In genomic region chr16:4332623-4333307, GRCh38 we compare ENCODE assay signal across 23 cellular contexts. TPM values are rescaled to one million over a fixed set of nuclear protein-coding genes. Genes with fewer than 3 reads are reported as not detected.
DNase-seq lines count a peak whose midpoint lies in the region; ATAC-seq and TF ChIP-seq lines count a peak whose summit lies in the region.
"Had no signal": no experiment of that assay in that cellular context is flagged by ENCODE, and none has a peak within 500 bp of the region (broad histone marks: within the 10 kb centered on the region; RNA-seq: fewer than 3 reads in every experiment).

No MANE protein-coding gene starts in this region.

- H3K9me3 ChIP-seq in IMR-90 (ENCODE audit: control insufficient read depth, insufficient read depth, low read length), result no peaks in the 10 kb centered on the region
- no peaks in the 10 kb centered on the region for H3K9me3 ChIP-seq in neuronal stem cell (replicated peaks in 1 of 2; ENCODE audit: control insufficient read depth in 2 of 2, insufficient read depth in 1 of 2, low read depth in 1 of 2, low read length in 2 of 2)
- no peaks in the 10 kb centered on the region for H3K9me3 ChIP-seq in uterus
- H3K9me3 ChIP-seq: A549; BE2C; BLaER1 treated with 17β-estradiol and CSF1 and Interleukin-3, amounts not matched to agents 10 nM and 100 nM had no signal

- intact Hi-C loops in IMR-90 (cut with micrococcal nuclease), result loop anchor here (5.0 kb wide), 1 partner anchor 215 kb away; the partner anchor contains the start of gene ADCY9
- intact Hi-C loops in uterus (cut with DNase I; ENCODE audit: low total_unique reads), result no loop called here

- H3K18ac ChIP-seq in IMR-90 (ENCODE audit: low read depth, low read length), result no peak overlapping the region
- no peak overlapping the region for H3K18ac ChIP-seq in neuronal stem cell (ENCODE audit: low read length)

- H4K8ac ChIP-seq in IMR-90 (ENCODE audit: low read depth in 2 of 2, low read length in 2 of 2), result no peak overlapping the region
- no peak overlapping the region for H4K8ac ChIP-seq in neuronal stem cell (ENCODE audit: low read depth, low read length)

- dilution Hi-C loops in IMR-90 (cut with HindIII; ENCODE audit: low sequenced_read_pairs, unreplicated experiment), result no loop called here

- BruUV-seq in IMR-90 (replicated peaks; lab: Mats Ljungman, UMichigan), result no TSS peak

- H2AK9ac ChIP-seq in IMR-90 (replicated peaks; ENCODE audit: low read depth, low read length, poor library complexity), result peak overlapping the region; percentile 37

- H2BK15ac ChIP-seq in IMR-90 (ENCODE audit: low read depth, low read length) (no peak overlapping the region), neuronal stem cell (ENCODE audit: low read length) (no peak overlapping the region)

- peaks cover 62% of the 10 kb centered on the region for H4K20me1 ChIP-seq in IMR-90 (ENCODE audit: insufficient read depth, low read length)

- no peak overlapping the region for H3K56ac ChIP-seq in IMR-90 (ENCODE audit: extremely low read depth, insufficient read depth, low read length)

- TF ChIP-seq POLR2A in IMR-90 (IDR thresholded peaks at IDR 0.05; ENCODE audit: low read depth, low read length) (no peak), uterus (IDR thresholded peaks at IDR 0.05) (no peak)

- H2AK5ac ChIP-seq in IMR-90 (ENCODE audit: low read depth, low read length) (no peak overlapping the region), neuronal stem cell (ENCODE audit: low read depth, low read length) (peak overlapping the region; percentile 70)

- H4K91ac ChIP-seq in IMR-90 (ENCODE audit: insufficient read depth, low read depth, low read length), result no peak overlapping the region
- no peak overlapping the region for H4K91ac ChIP-seq in neuronal stem cell (ENCODE audit: low read depth, low read length, poor library complexity)

- H2AFZ ChIP-seq in IMR-90 (replicated peaks; ENCODE audit: low read length, poor library complexity) (no peak overlapping the region), neuronal stem cell (ENCODE audit: low read length) (no peak overlapping the region)
- H2AFZ ChIP-seq: GM23248 had no signal

- no peak overlapping the region for H2BK12ac ChIP-seq in neuronal stem cell (ENCODE audit: low read length)

- H3K9me1 ChIP-seq in IMR-90 (ENCODE audit: insufficient read depth, low read length), result peaks cover 8% of the 10 kb centered on the region

- in situ Hi-C loops in IMR-90 (cut with MboI; ENCODE audit: low sequenced_read_pairs), result loop anchor here (5.0 to 10.0 kb wide), 2 partner anchors 130 to 348 kb away; no protein-coding TSS in a partner anchor

- TF ChIP-seq RAD21 in IMR-90 (IDR thresholded peaks at IDR 0.05; ENCODE audit: low read length), result no peak

- 95% methylated on average over 8 of the region's 19 CpGs; no CpG with 5 or more reads in 1 of the 2 experiments for WGBS in IMR-90 (ENCODE audit: extremely low coverage in 2 of 2, insufficient read length in 1 of 2), 2 experiments
- WGBS in neuronal stem cell (ENCODE audit: extremely low coverage in 2 of 2, insufficient read length in 2 of 2, insufficient replicate concordance in 1 of 2), 2 donors, result no CpG with 5 or more reads among the region's 19 CpGs

- no peaks in the 10 kb centered on the region for H3K27me3 ChIP-seq in IMR-90 (ENCODE audit: control insufficient read depth, insufficient read depth, low read length)
- H3K27me3 ChIP-seq in neuronal stem cell (ENCODE audit: control insufficient read depth in 3 of 3, insufficient read depth in 3 of 3, low read depth in 1 of 3, low read length in 3 of 3), result no peaks in the 10 kb centered on the region
- H3K27me3 ChIP-seq in uterus, result no peaks in the 10 kb centered on the region
- H3K27me3 ChIP-seq: BE2C; BLaER1 treated with 17β-estradiol and CSF1 and Interleukin-3, amounts not matched to agents 10 nM and 100 nM had no signal

- H3K9ac ChIP-seq in IMR-90 (ENCODE audit: low read depth, low read length) (no peak overlapping the region), neuronal stem cell (ENCODE audit: low read depth, low read length, poor library complexity) (no peak overlapping the region)
- H3K9ac ChIP-seq: GM23248 had no signal

- H3K4ac ChIP-seq in IMR-90 (ENCODE audit: low read depth, low read length) (no peak overlapping the region), neuronal stem cell (ENCODE audit: low read length) (no peak overlapping the region)

- CTCF ChIA-PET in IMR-90 (lab: Yijun Ruan, JAX), result interaction anchor here (1.0 to 1.1 kb wide), 2 partner anchors 44 to 70 kb away, joined by 3 read pairs; no protein-coding TSS in a partner anchor

- no peak overlapping the region for H3K14ac ChIP-seq in IMR-90 (replicated peaks; ENCODE audit: low read depth, low read length)
- H3K14ac ChIP-seq in neuronal stem cell (ENCODE audit: low read length), result peak overlapping the region; percentile 63

- no peak overlapping the region for H4K5ac ChIP-seq in IMR-90 (ENCODE audit: low read depth, low read length)

- H3K4me1 ChIP-seq in IMR-90 (ENCODE audit: control insufficient read depth, insufficient read depth, low read length) (peaks cover 17% of the 10 kb centered on the region), neuronal stem cell (ENCODE audit: control insufficient read depth in 2 of 2, insufficient read depth in 1 of 2, low read depth in 1 of 2, low read length in 2 of 2) (peaks cover 6 to 13% of the 10 kb centered on the region in 2 donors), uterus (peaks cover 0 to 20% of the 10 kb centered on the region in 2 donors)

- H3K27ac ChIP-seq in IMR-90 (ENCODE audit: insufficient read depth, low read length) (no peak overlapping the region), angular gyrus (ENCODE audit: low read depth, low read length) (peak overlapping the region; percentile 13), neuronal stem cell (replicated peaks; ENCODE audit: low read length) (no peak overlapping the region), uterus (no peak overlapping the region)
- H3K27ac ChIP-seq: A549; BLaER1 treated with 17β-estradiol and CSF1 and Interleukin-3, amounts not matched to agents 10 nM and 100 nM; GM23248 had no signal

- no peak overlapping the region for H2BK5ac ChIP-seq in IMR-90 (ENCODE audit: low read depth, low read length, poor library complexity, severe bottlenecking)
- peak overlapping the region; percentile 84 for H2BK5ac ChIP-seq in neuronal stem cell (ENCODE audit: low read length)

- H3K36me3 ChIP-seq in IMR-90 (ENCODE audit: control insufficient read depth, insufficient read depth, low read length) (peaks cover 34% of the 10 kb centered on the region), neuronal stem cell (replicated peaks in 1 of 2; ENCODE audit: control insufficient read depth in 2 of 2, insufficient read depth in 2 of 2, low read length in 2 of 2) (peaks cover 17 to 53% of the 10 kb centered on the region in 2 donors), uterus (no peaks in the 10 kb centered on the region)

- no peak overlapping the region for H3K4me3 ChIP-seq in IMR-90 (ENCODE audit: insufficient read depth, low read depth, low read length)
- no peak overlapping the region for H3K4me3 ChIP-seq in neuronal stem cell (ENCODE audit: low read length in 2 of 2)
- no peak overlapping the region for H3K4me3 ChIP-seq in uterus
- H3K4me3 ChIP-seq: A549; BLaER1 treated with 17β-estradiol and CSF1 and Interleukin-3, amounts not matched to agents 10 nM and 100 nM; GM12878; GM23248 had no signal

- DNase-seq in IMR-90, result no peak
- DNase-seq in neuronal stem cell (ENCODE audit: low spot score), result no peak
- DNase-seq in NCI-H1105 treated with DMSO at 0.1 percent for 48 hours (lab: John Stamatoyannopoulos, UW), result no peak
- no peak for DNase-seq in uterus
- no peak for DNase-seq in SHP77 treated with DMSO at 0.1 percent for 48 hours (lab: John Stamatoyannopoulos, UW)
- DNase-seq: 8988T; ACHN; AML-193; BE2C; CD4-positive, alpha-beta T cell; CD8-positive, alpha-beta memory T cell; DMS 273 treated with DMSO at 0.1 percent for 48 hours; DMS79; EL; GDM1; GM23248; H7; HCEC 1CT had no signal

- no peak for ATAC-seq in IMR-90 (ENCODE audit: low read depth)
- ATAC-seq: A549, GM12878 had no signal

- peaks cover 12 to 73% of the 10 kb centered on the region in 2 experiments; a peak in 3 of 4 replicates for H3K79me1 ChIP-seq in IMR-90 (ENCODE audit: low read depth in 1 of 2, low read length in 2 of 2)
- H3K79me1 ChIP-seq in neuronal stem cell (ENCODE audit: low read depth, low read length), result peaks cover 24% of the 10 kb centered on the region

- no peak overlapping the region for H2BK20ac ChIP-seq in IMR-90 (ENCODE audit: low read depth, low read length)

- POLR2A ChIA-PET in IMR-90 (lab: Charles Lee; ENCODE audit: unreplicated experiment), result no interaction called here

- H3K23ac ChIP-seq in IMR-90 (ENCODE audit: low read depth, low read length) (no peak overlapping the region), neuronal stem cell (ENCODE audit: low read depth, low read length, poor library complexity) (peak overlapping the region; percentile 91)

- H3K4me2 ChIP-seq in IMR-90 (ENCODE audit: low read depth, low read length), result no peak overlapping the region
- H3K4me2 ChIP-seq in neuronal stem cell (ENCODE audit: insufficient read depth, low read length, poor library complexity, severe bottlenecking), result no peak overlapping the region
- H3K4me2 ChIP-seq: A549; BLaER1 treated with 17β-estradiol and CSF1 and Interleukin-3, amounts not matched to agents 10 nM and 100 nM had no signal

- TF ChIP-seq CTCF in IMR-90 (conservative IDR thresholded peaks at IDR 0.05; ENCODE audit: low read depth, low read length) (no peak), uterus (IDR thresholded peaks at IDR 0.05) (no peak)

- H2BK120ac ChIP-seq in IMR-90 (ENCODE audit: low read depth, low read length) (no peak overlapping the region), neuronal stem cell (ENCODE audit: low read depth, low read length) (no peak overlapping the region)

RNA-seq across cellular contexts. Expression of gene GLIS2, which starts 16.9 kb away (rescaled TPM):
- total RNA-seq in IMR-90 (2012; rRNA removed), result 0.36 and 0.56 TPM in 2 replicates
- 8.4 and 9.0 TPM in 2 replicates for polyA plus RNA-seq in IMR-90 (2012; rRNA removed)
- 6.1 and 12.6 TPM in 2 replicates for polyA plus RNA-seq in IMR-90 (2012; cell fraction: cytosol; rRNA removed)
- 15.5 and 36.4 TPM in 2 replicates for polyA plus RNA-seq in IMR-90 (2012; cell fraction: nucleus; rRNA removed; ENCODE audit: low replicate concordance)
- polyA plus RNA-seq in neuronal stem cell (2013, experiment 1 of 2), result 7.6 TPM
- polyA plus RNA-seq in neuronal stem cell (2013, experiment 2 of 2), result 7.9 TPM
- total RNA-seq in uterus, result 10 to 100 TPM in 1 of 4 donors, 1 to 10 TPM in 3; 2.9 to 55.8 (median 5.1) TPM
- total RNA-seq: CD4-positive, alpha-beta T cell had no signal
- polyA plus RNA-seq: CD14-positive monocyte; CD8-positive, alpha-beta memory T cell had no signal

RNA-seq across cellular contexts. Expression of gene PAM16, which starts 18.4 kb away (rescaled TPM):
- 17.9 and 25.6 TPM in 2 replicates for total RNA-seq in IMR-90 (2012; rRNA removed)
- polyA plus RNA-seq in IMR-90 (2012; rRNA removed), result 48.4 and 69.5 TPM in 2 replicates
- polyA plus RNA-seq in IMR-90 (2012; cell fraction: cytosol; rRNA removed), result 84.0 and 105 TPM in 2 replicates
- 70.0 and 101 TPM in 2 replicates for polyA plus RNA-seq in IMR-90 (2012; cell fraction: nucleus; rRNA removed; ENCODE audit: low replicate concordance)
- 76.9 TPM for polyA plus RNA-seq in neuronal stem cell (2013, experiment 1 of 2)
- 74.7 TPM for polyA plus RNA-seq in neuronal stem cell (2013, experiment 2 of 2)
- 100 to 1,000 TPM in 1 of 4 donors, 10 to 100 TPM in 2, 1 to 10 TPM in 1; 8.9 to 438 (median 35.3) TPM for total RNA-seq in uterus

RNA-seq across cellular contexts. Expression of gene VASN, which starts 38.9 kb away (rescaled TPM):
- total RNA-seq in IMR-90 (2012; rRNA removed), result 9.3 and 10.3 TPM in 2 replicates
- polyA plus RNA-seq in IMR-90 (2012; rRNA removed), result 83.8 and 87.2 TPM in 2 replicates
- 83.6 and 183 TPM in 2 replicates for polyA plus RNA-seq in IMR-90 (2012; cell fraction: cytosol; rRNA removed)
- 42.8 and 134 TPM in 2 replicates for polyA plus RNA-seq in IMR-90 (2012; cell fraction: nucleus; rRNA removed; ENCODE audit: low replicate concordance)
- polyA plus RNA-seq in neuronal stem cell (2013, experiment 1 of 2), result 7.8 TPM
- polyA plus RNA-seq in neuronal stem cell (2013, experiment 2 of 2), result 7.6 TPM
- 10 to 100 TPM in 3 of 4 donors, 1 to 10 TPM in 1; 3.6 to 49.0 (median 19.9) TPM for total RNA-seq in uterus
- polyA plus RNA-seq: CD14-positive monocyte; CD8-positive, alpha-beta memory T cell had no signal

RNA-seq across cellular contexts. Expression of gene TFAP4, which starts 59.9 kb away (rescaled TPM):
- total RNA-seq in IMR-90 (2012; rRNA removed) (7.3 and 7.8 TPM in 2 replicates), uterus (10 to 100 TPM in 2 of 4 donors, 1 to 10 TPM in 2; 2.1 to 18.7 (median 8.2) TPM)
- polyA plus RNA-seq in IMR-90 (2012; rRNA removed), result 5.6 and 7.0 TPM in 2 replicates
- 3.0 and 5.3 TPM in 2 replicates for polyA plus RNA-seq in IMR-90 (2012; cell fraction: cytosol; rRNA removed)
- polyA plus RNA-seq in IMR-90 (2012; cell fraction: nucleus; rRNA removed; ENCODE audit: low replicate concordance), result 6.5 and 10.4 TPM in 2 replicates
- 18.5 TPM for polyA plus RNA-seq in neuronal stem cell (2013, experiment 1 of 2)
- polyA plus RNA-seq in neuronal stem cell (2013, experiment 2 of 2), result 20.5 TPM
